ENCODE assay signal across 17 cellular contexts in genomic region chr11:76279651-76280050, GRCh38.
DNase-seq lines count a peak whose midpoint lies in the region; ATAC-seq, FAIRE-seq and TF ChIP-seq lines count a peak whose summit lies in the region.
"Had no signal": no experiment of that assay in that cellular context is flagged by ENCODE, and none has a peak within 500 bp of the region (broad histone marks: within the 10 kb centered on the region; RNA-seq: fewer than 3 reads in every experiment).

No MANE protein-coding gene starts in this region.

- peak; percentile 23 for FAIRE-seq in HTR-8/SVneo (lab: Jason Lieb, UNC)
- FAIRE-seq: H54 had no signal

- no peak overlapping the region for H3K27ac ChIP-seq in uterus
- H3K27ac ChIP-seq: Peyer's patch had no signal

- H3K4me3 ChIP-seq in uterus, result no peak overlapping the region
- H3K4me3 ChIP-seq: Peyer's patch had no signal

- DNase-seq in COR-L47 (lab: John Stamatoyannopoulos, UW) (peak; percentile 64), HTR-8/SVneo (ENCODE audit: insufficient read length, low spot score) (no peak), NCI-H69 (lab: John Stamatoyannopoulos, UW) (peak; percentile 93), iPS-NIHi11 (ENCODE audit: low spot score) (peak; percentile 33), islet precursor cell (no peak), uterus (no peak), epidermal melanocyte (ENCODE audit: insufficient read length, low spot score) (no peak)
- DNase-seq: ACHN; CD4-positive, alpha-beta memory T cell; MV-4-11; NCI-H187 treated with DMSO at 0.1 percent for 48 hours; NCI-H82; Peyer's patch; SIG-M5; T-helper 2 cell had no signal

- no peaks in the 10 kb centered on the region for H3K4me1 ChIP-seq in uterus
- H3K4me1 ChIP-seq: Peyer's patch had no signal

- ATAC-seq in HG02885 (IDR thresholded peaks at IDR 0.05; ENCODE audit: poor library complexity, unreplicated experiment), result no peak

- TF ChIP-seq POLR2A in uterus (IDR thresholded peaks at IDR 0.05), result no peak

- no peak for TF ChIP-seq CTCF in uterus (IDR thresholded peaks at IDR 0.05)

- H3K27me3 ChIP-seq in uterus, result no peaks in the 10 kb centered on the region
- H3K27me3 ChIP-seq: Peyer's patch had no signal

- H3K36me3 ChIP-seq in uterus, result no peaks in the 10 kb centered on the region
- H3K36me3 ChIP-seq: Peyer's patch had no signal

- intact Hi-C loops in uterus (cut with DNase I; ENCODE audit: low total_unique reads), result no loop called here

- H3K9me3 ChIP-seq in uterus, result no peaks in the 10 kb centered on the region
- H3K9me3 ChIP-seq: Peyer's patch had no signal

Comparison
In these comparisons a context has a peak if more than half of its experiments do, and no peak if none do; other contexts are left out.
1. DNase-seq: peak in COR-L47 (single experiment), NCI-H69 (single experiment) and iPS-NIHi11 (single experiment); none in HTR-8/SVneo (single experiment), islet precursor cell (single experiment), uterus (0 of 2) and epidermal melanocyte (single experiment).